24 cellular contexts compared by ENCODE assay signal in the genomic region with DNA sequence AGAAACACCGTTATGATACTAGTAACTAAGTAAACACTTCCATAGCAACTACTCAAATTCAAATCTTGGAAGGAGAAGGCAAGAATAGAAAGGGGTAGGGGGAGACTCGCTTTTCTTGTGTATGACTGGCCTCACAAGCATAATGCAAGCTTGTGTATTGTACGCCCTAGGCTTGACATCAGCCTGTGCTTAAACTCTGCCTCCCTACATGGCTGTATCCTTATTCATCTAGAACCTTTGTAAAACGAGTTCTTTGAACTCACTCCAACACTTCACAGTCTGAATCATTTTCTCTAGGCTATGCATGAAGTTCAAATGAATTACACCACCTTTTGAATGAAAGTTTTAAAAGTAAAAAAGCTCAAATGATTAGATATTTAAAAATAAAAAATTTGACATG.
"Had no signal": no experiment of that assay in that cellular context is flagged by ENCODE, and none has a peak within 500 bp of the region (broad histone marks: within the 10 kb centered on the region; RNA-seq: fewer than 3 reads in every experiment).

No MANE protein-coding gene starts in this region.

- DNase-seq: activated CD4-positive, alpha-beta memory T cell treated with anti-CD3 and anti-CD28 coated beads for 36 hours; activated CD4-positive, alpha-beta T cell treated with anti-CD3 and anti-CD28 coated beads for 36 hours; activated effector memory CD4-positive, alpha-beta T cell treated with Interleukin-2 at 50 U/mL for 16 hours; activated naive CD4-positive, alpha-beta T cell treated with anti-CD3 and anti-CD28 coated beads, Interleukin-2, amount 10 ng/mL, durations not matched to agents 7 days and 5 days; activated T-cell treated with anti-CD3 and anti-CD28 coated beads, Interleukin-2, amount 50 U/mL, for 48 hours; dorsolateral prefrontal cortex; effector memory CD8-positive, alpha-beta T cell; esophagus squamous epithelium; head of caudate nucleus; hypothalamus; islet precursor cell; lower lobe of right lung; naive thymus-derived CD4-positive, alpha-beta T cell; spleen; stimulated activated CD4-positive, alpha-beta T cell treated with anti-CD3 and anti-CD28 coated beads, Interleukin-4, amount 100 ng/mL, for 1 hour; stimulated activated naive CD4-positive, alpha-beta T cell; T-helper 9 cell; testis had no signal

- ATAC-seq: activated CD4-positive, alpha-beta T cell treated with anti-CD3 and anti-CD28 coated beads for 36 hours; effector memory CD8-positive, alpha-beta T cell; gastroesophageal sphincter; lower lobe of right lung; naive thymus-derived CD4-positive, alpha-beta T cell; WTC11 had no signal

- H3K4me3 ChIP-seq: esophagus squamous epithelium, gastroesophageal sphincter, lower lobe of right lung, neural progenitor cell, prostate gland, right atrium auricular region, spleen, testis, vagina had no signal
